In the genomic region with DNA sequence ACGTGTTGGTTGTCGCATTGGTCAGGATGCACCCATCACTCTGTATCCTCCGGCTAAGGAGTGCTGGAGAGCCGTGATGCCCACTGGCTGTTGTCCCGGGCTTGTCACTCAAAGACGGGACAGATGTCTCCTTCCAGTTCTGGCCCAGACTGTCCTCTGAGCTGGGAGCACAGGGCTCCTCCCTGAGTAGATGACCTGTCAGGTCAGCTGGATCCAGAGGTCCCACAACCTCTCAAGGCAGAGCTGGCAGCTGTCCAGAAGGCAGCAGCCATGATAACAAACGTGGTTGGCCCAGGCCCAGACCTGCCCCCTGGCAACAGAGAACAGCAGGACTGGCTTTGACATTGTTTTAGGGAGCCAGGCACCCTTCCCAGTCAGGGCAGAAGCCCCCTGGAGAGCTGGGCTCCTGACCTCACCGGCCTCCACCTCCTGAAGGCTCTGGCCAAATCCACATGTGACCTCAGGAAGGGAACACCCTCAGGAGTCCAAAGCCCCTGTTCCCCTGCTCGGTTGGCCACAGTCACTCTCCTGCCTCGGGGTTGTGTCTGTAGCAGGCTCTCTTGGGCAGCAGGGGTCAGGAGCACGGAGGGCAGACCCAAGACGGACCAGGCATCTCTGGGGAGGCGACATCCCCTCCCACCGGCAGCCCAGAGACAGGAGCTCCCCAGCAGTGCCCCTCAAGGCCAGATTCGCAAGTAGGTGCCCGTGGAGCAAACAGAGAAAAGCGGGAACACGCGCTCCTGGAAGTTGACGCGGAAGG, we compare ENCODE assay signal across 1 cellular context.
TF ChIP-seq lines count a peak whose summit lies in the region.

No MANE protein-coding gene starts in this region.

TF ChIP-seq in HepG2, 621 proteins besides CTCF, POLR2A, EP300 and RAD21:
- TF ChIP-seq KLF15 (CRISPR knock-in tag; IDR thresholded peaks at IDR 0.05; ENCODE audit: borderline replicate concordance): no peak
- 0 out of 2 replicates have a peak, but pooled peaks have one; percentile 14 for TF ChIP-seq HNF4A (CRISPR knock-in tag; IDR thresholded peaks at IDR 0.05)
- 0 out of 2 replicates have a peak, but pooled peaks have one; percentile 15 for TF ChIP-seq ZFY (CRISPR knock-in tag; IDR thresholded peaks at IDR 0.05)
- peak; percentile 33; the same call in 1 of the 2 replicates for TF ChIP-seq HOXA3 (CRISPR knock-in tag; IDR thresholded peaks at IDR 0.05)
- 0 out of 2 replicates have a peak, but pooled peaks have one; percentile 19 for TF ChIP-seq AKAP8 (CRISPR knock-in tag; IDR thresholded peaks at IDR 0.05)
- 0 out of 2 replicates have a peak, but pooled peaks have one; percentile 30 for TF ChIP-seq SPEN (CRISPR knock-in tag; IDR thresholded peaks at IDR 0.05; ENCODE audit: low read depth)
- peak; percentile 91 for TF ChIP-seq ZNF263 (CRISPR knock-in tag; IDR thresholded peaks at IDR 0.05)
- TF ChIP-seq, protein P1, sequence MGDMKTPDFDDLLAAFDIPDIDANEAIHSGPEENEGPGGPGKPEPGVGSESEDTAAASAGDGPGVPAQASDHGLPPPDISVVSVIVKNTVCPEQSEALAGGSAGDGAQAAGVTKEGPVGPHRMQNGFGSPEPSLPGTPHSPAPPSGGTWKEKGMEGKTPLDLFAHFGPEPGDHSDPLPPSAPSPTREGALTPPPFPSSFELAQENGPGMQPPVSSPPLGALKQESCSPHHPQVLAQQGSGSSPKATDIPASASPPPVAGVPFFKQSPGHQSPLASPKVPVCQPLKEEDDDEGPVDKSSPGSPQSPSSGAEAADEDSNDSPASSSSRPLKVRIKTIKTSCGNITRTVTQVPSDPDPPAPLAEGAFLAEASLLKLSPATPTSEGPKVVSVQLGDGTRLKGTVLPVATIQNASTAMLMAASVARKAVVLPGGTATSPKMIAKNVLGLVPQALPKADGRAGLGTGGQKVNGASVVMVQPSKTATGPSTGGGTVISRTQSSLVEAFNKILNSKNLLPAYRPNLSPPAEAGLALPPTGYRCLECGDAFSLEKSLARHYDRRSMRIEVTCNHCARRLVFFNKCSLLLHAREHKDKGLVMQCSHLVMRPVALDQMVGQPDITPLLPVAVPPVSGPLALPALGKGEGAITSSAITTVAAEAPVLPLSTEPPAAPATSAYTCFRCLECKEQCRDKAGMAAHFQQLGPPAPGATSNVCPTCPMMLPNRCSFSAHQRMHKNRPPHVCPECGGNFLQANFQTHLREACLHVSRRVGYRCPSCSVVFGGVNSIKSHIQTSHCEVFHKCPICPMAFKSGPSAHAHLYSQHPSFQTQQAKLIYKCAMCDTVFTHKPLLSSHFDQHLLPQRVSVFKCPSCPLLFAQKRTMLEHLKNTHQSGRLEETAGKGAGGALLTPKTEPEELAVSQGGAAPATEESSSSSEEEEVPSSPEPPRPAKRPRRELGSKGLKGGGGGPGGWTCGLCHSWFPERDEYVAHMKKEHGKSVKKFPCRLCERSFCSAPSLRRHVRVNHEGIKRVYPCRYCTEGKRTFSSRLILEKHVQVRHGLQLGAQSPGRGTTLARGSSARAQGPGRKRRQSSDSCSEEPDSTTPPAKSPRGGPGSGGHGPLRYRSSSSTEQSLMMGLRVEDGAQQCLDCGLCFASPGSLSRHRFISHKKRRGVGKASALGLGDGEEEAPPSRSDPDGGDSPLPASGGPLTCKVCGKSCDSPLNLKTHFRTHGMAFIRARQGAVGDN (CRISPR knock-in tag; IDR thresholded peaks at IDR 0.05): peak; percentile 45
- TF ChIP-seq, protein P2, sequence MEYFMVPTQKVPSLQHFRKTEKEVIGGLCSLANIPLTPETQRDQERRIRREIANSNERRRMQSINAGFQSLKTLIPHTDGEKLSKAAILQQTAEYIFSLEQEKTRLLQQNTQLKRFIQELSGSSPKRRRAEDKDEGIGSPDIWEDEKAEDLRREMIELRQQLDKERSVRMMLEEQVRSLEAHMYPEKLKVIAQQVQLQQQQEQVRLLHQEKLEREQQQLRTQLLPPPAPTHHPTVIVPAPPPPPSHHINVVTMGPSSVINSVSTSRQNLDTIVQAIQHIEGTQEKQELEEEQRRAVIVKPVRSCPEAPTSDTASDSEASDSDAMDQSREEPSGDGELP (IDR thresholded peaks at IDR 0.05; ENCODE audit: borderline replicate concordance, low read depth): peak; percentile 68; the same call in 1 of the 2 replicates
- TF ChIP-seq ZBTB21 (CRISPR knock-in tag; IDR thresholded peaks at IDR 0.05): no peak
- TF ChIP-seq ZNF17 (CRISPR knock-in tag; IDR thresholded peaks at IDR 0.05): no peak
- TF ChIP-seq YY1 (IDR thresholded peaks at IDR 0.05; ENCODE audit: insufficient read depth, insufficient replicate concordance, low read depth, low read length): peak; percentile 39
- TF ChIP-seq ZNF777 (CRISPR knock-in tag; IDR thresholded peaks at IDR 0.05): peak; percentile 42; the same call in 1 of the 2 replicates
